2 cellular contexts compared by ENCODE assay signal in the genomic region with DNA sequence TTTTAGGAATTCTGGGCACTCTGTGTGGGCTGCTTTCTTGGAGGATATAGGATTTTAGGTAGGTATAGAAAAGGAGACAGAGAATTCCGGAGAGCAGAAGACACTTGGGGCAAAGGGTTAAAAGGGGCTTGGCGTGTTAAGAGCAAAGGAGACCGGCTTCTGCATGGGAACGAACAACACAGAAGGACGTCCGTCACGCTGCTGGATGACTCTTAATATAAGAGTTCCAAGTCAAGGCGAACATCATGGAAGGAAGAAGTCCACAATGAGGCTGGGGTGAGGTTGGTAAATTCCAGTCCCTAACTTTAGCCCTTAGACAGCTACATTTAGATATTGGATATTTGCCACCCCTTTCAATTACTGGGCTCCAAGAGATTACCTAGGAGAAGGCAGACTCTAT.
TF ChIP-seq lines count a peak whose summit lies in the region.

No MANE protein-coding gene starts in this region.

TF ChIP-seq in GM23338, 12 proteins besides CTCF, POLR2A, EP300 and RAD21 (continued from another document and continues in another):
- no peak for TF ChIP-seq ZNF331 (CRISPR knock-in tag; IDR thresholded peaks at IDR 0.05; ENCODE audit: low read depth)
- no peak for TF ChIP-seq JUNB (IDR thresholded peaks at IDR 0.05; ENCODE audit: unreplicated experiment)
- TF ChIP-seq POLR2AphosphoS5 (IDR thresholded peaks at IDR 0.05; ENCODE audit: low read depth), result no peak
- no peak for TF ChIP-seq CREB1 (CRISPR knock-in tag; IDR thresholded peaks at IDR 0.05; ENCODE audit: low read depth)
- no peak for TF ChIP-seq EZH2phosphoT487 (IDR thresholded peaks at IDR 0.05; ENCODE audit: unreplicated experiment)
- TF ChIP-seq, protein P1, sequence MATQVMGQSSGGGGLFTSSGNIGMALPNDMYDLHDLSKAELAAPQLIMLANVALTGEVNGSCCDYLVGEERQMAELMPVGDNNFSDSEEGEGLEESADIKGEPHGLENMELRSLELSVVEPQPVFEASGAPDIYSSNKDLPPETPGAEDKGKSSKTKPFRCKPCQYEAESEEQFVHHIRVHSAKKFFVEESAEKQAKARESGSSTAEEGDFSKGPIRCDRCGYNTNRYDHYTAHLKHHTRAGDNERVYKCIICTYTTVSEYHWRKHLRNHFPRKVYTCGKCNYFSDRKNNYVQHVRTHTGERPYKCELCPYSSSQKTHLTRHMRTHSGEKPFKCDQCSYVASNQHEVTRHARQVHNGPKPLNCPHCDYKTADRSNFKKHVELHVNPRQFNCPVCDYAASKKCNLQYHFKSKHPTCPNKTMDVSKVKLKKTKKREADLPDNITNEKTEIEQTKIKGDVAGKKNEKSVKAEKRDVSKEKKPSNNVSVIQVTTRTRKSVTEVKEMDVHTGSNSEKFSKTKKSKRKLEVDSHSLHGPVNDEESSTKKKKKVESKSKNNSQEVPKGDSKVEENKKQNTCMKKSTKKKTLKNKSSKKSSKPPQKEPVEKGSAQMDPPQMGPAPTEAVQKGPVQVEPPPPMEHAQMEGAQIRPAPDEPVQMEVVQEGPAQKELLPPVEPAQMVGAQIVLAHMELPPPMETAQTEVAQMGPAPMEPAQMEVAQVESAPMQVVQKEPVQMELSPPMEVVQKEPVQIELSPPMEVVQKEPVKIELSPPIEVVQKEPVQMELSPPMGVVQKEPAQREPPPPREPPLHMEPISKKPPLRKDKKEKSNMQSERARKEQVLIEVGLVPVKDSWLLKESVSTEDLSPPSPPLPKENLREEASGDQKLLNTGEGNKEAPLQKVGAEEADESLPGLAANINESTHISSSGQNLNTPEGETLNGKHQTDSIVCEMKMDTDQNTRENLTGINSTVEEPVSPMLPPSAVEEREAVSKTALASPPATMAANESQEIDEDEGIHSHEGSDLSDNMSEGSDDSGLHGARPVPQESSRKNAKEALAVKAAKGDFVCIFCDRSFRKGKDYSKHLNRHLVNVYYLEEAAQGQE (IDR thresholded peaks at IDR 0.05; ENCODE audit: unreplicated experiment), result no peak
- TF ChIP-seq EZH2 (IDR thresholded peaks at IDR 0.05; ENCODE audit: low read depth, unreplicated experiment), result no peak
- TF ChIP-seq, protein P2, sequence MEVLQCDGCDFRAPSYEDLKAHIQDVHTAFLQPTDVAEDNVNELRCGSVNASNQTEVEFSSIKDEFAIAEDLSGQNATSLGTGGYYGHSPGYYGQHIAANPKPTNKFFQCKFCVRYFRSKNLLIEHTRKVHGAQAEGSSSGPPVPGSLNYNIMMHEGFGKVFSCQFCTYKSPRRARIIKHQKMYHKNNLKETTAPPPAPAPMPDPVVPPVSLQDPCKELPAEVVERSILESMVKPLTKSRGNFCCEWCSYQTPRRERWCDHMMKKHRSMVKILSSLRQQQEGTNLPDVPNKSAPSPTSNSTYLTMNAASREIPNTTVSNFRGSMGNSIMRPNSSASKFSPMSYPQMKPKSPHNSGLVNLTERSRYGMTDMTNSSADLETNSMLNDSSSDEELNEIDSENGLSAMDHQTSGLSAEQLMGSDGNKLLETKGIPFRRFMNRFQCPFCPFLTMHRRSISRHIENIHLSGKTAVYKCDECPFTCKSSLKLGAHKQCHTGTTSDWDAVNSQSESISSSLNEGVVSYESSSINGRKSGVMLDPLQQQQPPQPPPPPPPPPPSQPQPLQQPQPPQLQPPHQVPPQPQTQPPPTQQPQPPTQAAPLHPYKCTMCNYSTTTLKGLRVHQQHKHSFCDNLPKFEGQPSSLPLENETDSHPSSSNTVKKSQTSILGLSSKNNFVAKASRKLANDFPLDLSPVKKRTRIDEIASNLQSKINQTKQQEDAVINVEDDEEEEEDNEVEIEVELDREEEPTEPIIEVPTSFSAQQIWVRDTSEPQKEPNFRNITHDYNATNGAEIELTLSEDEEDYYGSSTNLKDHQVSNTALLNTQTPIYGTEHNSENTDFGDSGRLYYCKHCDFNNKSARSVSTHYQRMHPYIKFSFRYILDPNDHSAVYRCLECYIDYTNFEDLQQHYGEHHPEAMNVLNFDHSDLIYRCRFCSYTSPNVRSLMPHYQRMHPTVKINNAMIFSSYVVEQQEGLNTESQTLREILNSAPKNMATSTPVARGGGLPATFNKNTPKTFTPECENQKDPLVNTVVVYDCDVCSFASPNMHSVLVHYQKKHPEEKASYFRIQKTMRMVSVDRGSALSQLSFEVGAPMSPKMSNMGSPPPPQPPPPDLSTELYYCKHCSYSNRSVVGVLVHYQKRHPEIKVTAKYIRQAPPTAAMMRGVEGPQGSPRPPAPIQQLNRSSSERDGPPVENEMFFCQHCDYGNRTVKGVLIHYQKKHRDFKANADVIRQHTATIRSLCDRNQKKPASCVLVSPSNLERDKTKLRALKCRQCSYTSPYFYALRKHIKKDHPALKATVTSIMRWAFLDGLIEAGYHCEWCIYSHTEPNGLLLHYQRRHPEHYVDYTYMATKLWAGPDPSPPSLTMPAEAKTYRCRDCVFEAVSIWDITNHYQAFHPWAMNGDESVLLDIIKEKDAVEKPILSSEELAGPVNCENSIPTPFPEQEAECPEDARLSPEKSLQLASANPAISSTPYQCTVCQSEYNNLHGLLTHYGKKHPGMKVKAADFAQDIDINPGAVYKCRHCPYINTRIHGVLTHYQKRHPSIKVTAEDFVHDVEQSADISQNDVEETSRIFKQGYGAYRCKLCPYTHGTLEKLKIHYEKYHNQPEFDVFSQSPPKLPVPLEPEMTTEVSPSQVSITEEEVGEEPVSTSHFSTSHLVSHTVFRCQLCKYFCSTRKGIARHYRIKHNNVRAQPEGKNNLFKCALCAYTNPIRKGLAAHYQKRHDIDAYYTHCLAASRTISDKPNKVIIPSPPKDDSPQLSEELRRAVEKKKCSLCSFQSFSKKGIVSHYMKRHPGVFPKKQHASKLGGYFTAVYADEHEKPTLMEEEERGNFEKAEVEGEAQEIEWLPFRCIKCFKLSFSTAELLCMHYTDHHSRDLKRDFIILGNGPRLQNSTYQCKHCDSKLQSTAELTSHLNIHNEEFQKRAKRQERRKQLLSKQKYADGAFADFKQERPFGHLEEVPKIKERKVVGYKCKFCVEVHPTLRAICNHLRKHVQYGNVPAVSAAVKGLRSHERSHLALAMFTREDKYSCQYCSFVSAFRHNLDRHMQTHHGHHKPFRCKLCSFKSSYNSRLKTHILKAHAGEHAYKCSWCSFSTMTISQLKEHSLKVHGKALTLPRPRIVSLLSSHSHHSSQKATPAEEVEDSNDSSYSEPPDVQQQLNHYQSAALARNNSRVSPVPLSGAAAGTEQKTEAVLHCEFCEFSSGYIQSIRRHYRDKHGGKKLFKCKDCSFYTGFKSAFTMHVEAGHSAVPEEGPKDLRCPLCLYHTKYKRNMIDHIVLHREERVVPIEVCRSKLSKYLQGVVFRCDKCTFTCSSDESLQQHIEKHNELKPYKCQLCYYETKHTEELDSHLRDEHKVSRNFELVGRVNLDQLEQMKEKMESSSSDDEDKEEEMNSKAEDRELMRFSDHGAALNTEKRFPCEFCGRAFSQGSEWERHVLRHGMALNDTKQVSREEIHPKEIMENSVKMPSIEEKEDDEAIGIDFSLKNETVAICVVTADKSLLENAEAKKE (CRISPR knock-in tag; IDR thresholded peaks at IDR 0.05), result no peak
- TF ChIP-seq, protein P3, sequence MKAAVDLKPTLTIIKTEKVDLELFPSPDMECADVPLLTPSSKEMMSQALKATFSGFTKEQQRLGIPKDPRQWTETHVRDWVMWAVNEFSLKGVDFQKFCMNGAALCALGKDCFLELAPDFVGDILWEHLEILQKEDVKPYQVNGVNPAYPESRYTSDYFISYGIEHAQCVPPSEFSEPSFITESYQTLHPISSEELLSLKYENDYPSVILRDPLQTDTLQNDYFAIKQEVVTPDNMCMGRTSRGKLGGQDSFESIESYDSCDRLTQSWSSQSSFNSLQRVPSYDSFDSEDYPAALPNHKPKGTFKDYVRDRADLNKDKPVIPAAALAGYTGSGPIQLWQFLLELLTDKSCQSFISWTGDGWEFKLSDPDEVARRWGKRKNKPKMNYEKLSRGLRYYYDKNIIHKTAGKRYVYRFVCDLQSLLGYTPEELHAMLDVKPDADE (IDR thresholded peaks at IDR 0.05), result no peak
- no peak for TF ChIP-seq NANOG (IDR thresholded peaks at IDR 0.05; ENCODE audit: borderline replicate concordance)

TF ChIP-seq in WTC11, 78 proteins besides CTCF, POLR2A, EP300 and RAD21 (continued from another document):
- TF ChIP-seq, protein P4, sequence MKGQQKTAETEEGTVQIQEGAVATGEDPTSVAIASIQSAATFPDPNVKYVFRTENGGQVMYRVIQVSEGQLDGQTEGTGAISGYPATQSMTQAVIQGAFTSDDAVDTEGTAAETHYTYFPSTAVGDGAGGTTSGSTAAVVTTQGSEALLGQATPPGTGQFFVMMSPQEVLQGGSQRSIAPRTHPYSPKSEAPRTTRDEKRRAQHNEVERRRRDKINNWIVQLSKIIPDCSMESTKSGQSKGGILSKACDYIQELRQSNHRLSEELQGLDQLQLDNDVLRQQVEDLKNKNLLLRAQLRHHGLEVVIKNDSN (CRISPR knock-in tag; IDR thresholded peaks at IDR 0.05), result no peak
TF ChIP-seq in WTC11: peak in this region for 0.
